In the genomic region with DNA sequence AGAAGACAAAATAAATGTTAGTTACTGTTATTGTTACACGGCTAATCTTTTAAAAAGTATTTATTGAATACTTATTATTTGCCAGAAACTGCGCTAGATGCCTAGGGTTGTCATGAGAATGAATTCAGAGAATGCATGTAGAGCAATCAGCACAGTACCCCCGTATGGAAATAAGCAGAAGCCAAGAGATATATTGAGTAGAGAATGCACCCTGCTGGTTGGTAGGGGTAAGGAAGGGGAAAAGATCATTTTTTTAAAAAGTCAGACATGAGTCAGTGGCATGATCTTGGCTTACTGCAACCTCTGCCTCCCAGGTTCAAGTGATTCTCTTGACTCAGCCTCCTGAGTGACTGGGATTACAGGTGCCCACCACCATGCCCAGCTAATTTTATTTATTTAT, we compare ENCODE assay signal across 7 cellular contexts. TPM values are rescaled to one million over a fixed set of nuclear protein-coding genes. Genes with fewer than 3 reads are reported as not detected.
A peak's percentile ranks its signal among the peaks of the same experiment; 100 is the strongest.
DNase-seq lines count a peak whose midpoint lies in the region; ATAC-seq and TF ChIP-seq lines count a peak whose summit lies in the region.

No MANE protein-coding gene starts in this region.

- ATAC-seq in GM19328 (IDR thresholded peaks at IDR 0.05; ENCODE audit: unreplicated experiment) (peak; percentile 63), HG03378 (IDR thresholded peaks at IDR 0.05; ENCODE audit: unreplicated experiment) (peak; percentile 78), foreskin keratinocyte (peak; percentile 93), gastrocnemius medialis (no peak)

- H3K36me3 ChIP-seq in neuronal stem cell (replicated peaks in 1 of 2; ENCODE audit: control insufficient read depth in 2 of 2, insufficient read depth in 2 of 2, low read length in 2 of 2), result no peaks in the 10 kb centered on the region
- no peaks in the 10 kb centered on the region for H3K36me3 ChIP-seq in gastrocnemius medialis

- no peak for TF ChIP-seq POLR2A in gastrocnemius medialis (IDR thresholded peaks at IDR 0.05)

- no peak overlapping the region for H2AK5ac ChIP-seq in neuronal stem cell (ENCODE audit: low read depth, low read length)

- no peak overlapping the region for H3K4me2 ChIP-seq in neuronal stem cell (ENCODE audit: insufficient read depth, low read length, poor library complexity, severe bottlenecking)

- H4K8ac ChIP-seq in neuronal stem cell (ENCODE audit: low read depth, low read length), result no peak overlapping the region

- H3K27me3 ChIP-seq in foreskin keratinocyte, result no peaks in the 10 kb centered on the region
- H3K27me3 ChIP-seq in neuronal stem cell (ENCODE audit: control insufficient read depth in 3 of 3, insufficient read depth in 3 of 3, low read depth in 1 of 3, low read length in 3 of 3), result no peaks in the 10 kb centered on the region
- no peaks in the 10 kb centered on the region for H3K27me3 ChIP-seq in gastrocnemius medialis

- no peak overlapping the region for H3K4ac ChIP-seq in neuronal stem cell (ENCODE audit: low read length)

- DNase-seq in ELR (ENCODE audit: low read depth) (peak; percentile 69), RPMI8226 (peak; percentile 14), foreskin keratinocyte (peak in 1 of 2 donors; percentile 29), neuronal stem cell (ENCODE audit: low spot score) (no peak), gastrocnemius medialis (no peak)

- in situ Hi-C loops in gastrocnemius medialis (cut with MboI; ENCODE audit: low sequenced_read_pairs in 4 of 4), result no loop called here

- H2AFZ ChIP-seq in neuronal stem cell (ENCODE audit: low read length), result no peak overlapping the region

- H3K4me1 ChIP-seq in foreskin keratinocyte (no peaks in the 10 kb centered on the region), neuronal stem cell (ENCODE audit: control insufficient read depth in 2 of 2, insufficient read depth in 1 of 2, low read depth in 1 of 2, low read length in 2 of 2) (peaks cover 0 to 4% of the 10 kb centered on the region in 2 donors), gastrocnemius medialis (no peaks in the 10 kb centered on the region)

- H2BK120ac ChIP-seq in neuronal stem cell (ENCODE audit: low read depth, low read length), result no peak overlapping the region

- no peak overlapping the region for H2BK5ac ChIP-seq in neuronal stem cell (ENCODE audit: low read length)

- no peak overlapping the region for H3K27ac ChIP-seq in foreskin keratinocyte
- H3K27ac ChIP-seq in neuronal stem cell (replicated peaks; ENCODE audit: low read length), result no peak overlapping the region
- no peak overlapping the region for H3K27ac ChIP-seq in gastrocnemius medialis

- TF ChIP-seq CTCF in foreskin keratinocyte (conservative IDR thresholded peaks at IDR 0.05) (peak; percentile 64), gastrocnemius medialis (IDR thresholded peaks at IDR 0.05 in 4 of 5, conservative IDR thresholded peaks at IDR 0.05 in 1 of 5) (peak in 1 of 5 experiments; percentile 12)

- H3K4me3 ChIP-seq in neuronal stem cell (ENCODE audit: low read length in 2 of 2) (no peak overlapping the region), gastrocnemius medialis (no peak overlapping the region)

- no peak overlapping the region for H3K14ac ChIP-seq in neuronal stem cell (ENCODE audit: low read length)

- no peak overlapping the region for H3K23ac ChIP-seq in neuronal stem cell (ENCODE audit: low read depth, low read length, poor library complexity)

- no peak overlapping the region for H4K91ac ChIP-seq in neuronal stem cell (ENCODE audit: low read depth, low read length, poor library complexity)

- no peak overlapping the region for H3K9ac ChIP-seq in neuronal stem cell (ENCODE audit: low read depth, low read length, poor library complexity)

- intact Hi-C loops in gastrocnemius medialis (cut with DNase I; ENCODE audit: low total_unique reads), result no loop called here

- H3K9me3 ChIP-seq in neuronal stem cell (replicated peaks in 1 of 2; ENCODE audit: control insufficient read depth in 2 of 2, insufficient read depth in 1 of 2, low read depth in 1 of 2, low read length in 2 of 2), result no peaks in the 10 kb centered on the region
- H3K9me3 ChIP-seq in gastrocnemius medialis, result no peaks in the 10 kb centered on the region

- no peak overlapping the region for H2BK15ac ChIP-seq in neuronal stem cell (ENCODE audit: low read length)

- no CpG with 5 or more reads among the region's 3 CpGs for WGBS in neuronal stem cell (ENCODE audit: extremely low coverage in 2 of 2, insufficient read length in 2 of 2, insufficient replicate concordance in 1 of 2), 2 donors

- H3K79me1 ChIP-seq in neuronal stem cell (ENCODE audit: low read depth, low read length), result no peaks in the 10 kb centered on the region

- H3K18ac ChIP-seq in neuronal stem cell (ENCODE audit: low read length), result no peak overlapping the region

- H2BK12ac ChIP-seq in neuronal stem cell (ENCODE audit: low read length), result no peak overlapping the region

RNA-seq across cellular contexts. Expression of a gene that starts 13.1 kb away (rescaled TPM):
- total RNA-seq in foreskin keratinocyte (0.14 and 0.18 TPM in 2 replicates), gastrocnemius medialis (under 1 TPM in 2 of 4 donors, not detected in 2; 0.10 to 0.11 TPM)
- 0.04 and 0.09 TPM in 2 replicates for polyA plus RNA-seq in foreskin keratinocyte
- polyA plus RNA-seq in neuronal stem cell (2013, experiment 1 of 2), result 1.2 TPM
- polyA plus RNA-seq in neuronal stem cell (2013, experiment 2 of 2), result 1.4 TPM

Comparison
In these comparisons a context has a peak if more than half of its experiments do, and no peak if none do; other contexts are left out.
1. DNase-seq: peak in ELR (single experiment) and RPMI8226 (single experiment); none in neuronal stem cell (single experiment) and gastrocnemius medialis (0 of 2).
2. ATAC-seq: peak in GM19328 (single experiment), HG03378 (single experiment) and foreskin keratinocyte (single experiment); none in gastrocnemius medialis (0 of 2).